Comparison of ENCODE assay signal across 1 cellular context in genomic region chr12:124391340-124392261, GRCh38.
A peak's percentile ranks its signal among the peaks of the same experiment; 100 is the strongest.
TF ChIP-seq lines count a peak whose summit lies in the region.

No MANE protein-coding gene starts in this region.

TF ChIP-seq in GM12878, 131 proteins besides CTCF, POLR2A, EP300 and RAD21 (continued from another document and continues in another):
- TF ChIP-seq REST (IDR thresholded peaks at IDR 0.05; ENCODE audit: low read depth, low read length) (no peak), MTA2 (IDR thresholded peaks at IDR 0.05; ENCODE audit: low read depth) (peak; percentile 37), ATF7 (IDR thresholded peaks at IDR 0.05; ENCODE audit: low read depth) (peak; percentile 46; the same call in 1 of the 2 replicates), SMAD1 (IDR thresholded peaks at IDR 0.05; ENCODE audit: low read depth, partially characterized antibody) (no peak), SMC3 (IDR thresholded peaks at IDR 0.05; ENCODE audit: borderline replicate concordance, low read length) (no peak), BHLHE40 (IDR thresholded peaks at IDR 0.05; ENCODE audit: borderline replicate concordance in 1 of 2, low read depth in 2 of 2, low read length in 1 of 2) (peak; percentile 15 to 63; a peak in 1 of 4 replicates), ZNF592 (IDR thresholded peaks at IDR 0.05) (no peak), POLR2AphosphoS5 (IDR thresholded peaks at IDR 0.05; ENCODE audit: low read length) (no peak), USF1 (IDR thresholded peaks at IDR 0.05; ENCODE audit: borderline replicate concordance, extremely low read length, insufficient read depth, low read depth, low read length) (peak; percentile 74), HDAC6 (IDR thresholded peaks at IDR 0.05; ENCODE audit: unreplicated experiment) (no peak), CUX1 (IDR thresholded peaks at IDR 0.05; ENCODE audit: insufficient replicate concordance, low read depth, low read length) (no peak), NFIC (IDR thresholded peaks at IDR 0.05; ENCODE audit: low read depth, low read length) (no peak), SIN3A (IDR thresholded peaks at IDR 0.05; ENCODE audit: low read depth, low read length) (no peak), ZBTB11 (CRISPR knock-in tag; IDR thresholded peaks at IDR 0.05) (no peak), SRF (IDR thresholded peaks at IDR 0.05; ENCODE audit: low read depth in 2 of 2, low read length in 2 of 2) (no peak), ZNF622 (IDR thresholded peaks at IDR 0.05) (no peak), WRNIP1 (IDR thresholded peaks at IDR 0.05; ENCODE audit: borderline replicate concordance, low read depth, low read length) (no peak), CHD4 (IDR thresholded peaks at IDR 0.05) (no peak), SMARCA5 (IDR thresholded peaks at IDR 0.05) (no peak), SKIL (IDR thresholded peaks at IDR 0.05; ENCODE audit: low read depth, poor library complexity, severe bottlenecking) (no peak), TBL1XR1 (IDR thresholded peaks at IDR 0.05; ENCODE audit: low read depth, low read length) (no peak), ETV6 (conservative IDR thresholded peaks at IDR 0.05 in 1 of 2, IDR thresholded peaks at IDR 0.05 in 1 of 2; ENCODE audit: borderline replicate concordance in 1 of 2, low read depth in 1 of 2) (peak in 1 of 2 experiments; percentile 83; a peak in 2 of 4 replicates), SREBF1 (IDR thresholded peaks at IDR 0.05; ENCODE audit: low read length) (no peak), NRF1 (conservative IDR thresholded peaks at IDR 0.05; ENCODE audit: low read depth, low read length) (no peak), NBN (IDR thresholded peaks at IDR 0.05) (peak; percentile 74; the same call in 1 of the 2 replicates), MXI1 (IDR thresholded peaks at IDR 0.05; ENCODE audit: low read depth, low read length) (no peak), HSF1 (IDR thresholded peaks at IDR 0.05; ENCODE audit: low read depth, low read length) (no peak), EED (IDR thresholded peaks at IDR 0.05; ENCODE audit: low read depth) (peak; percentile 74), ZBTB33 (IDR thresholded peaks at IDR 0.05) (no peak)
